In genomic region chr3:187773963-187774789, GRCh38 we compare ENCODE assay signal across 11 cellular contexts. TPM values are rescaled to one million over a fixed set of nuclear protein-coding genes. Genes with fewer than 3 reads are reported as not detected.
DNase-seq lines count a peak whose midpoint lies in the region; ATAC-seq and TF ChIP-seq lines count a peak whose summit lies in the region.
"Had no signal": no experiment of that assay in that cellular context is flagged by ENCODE, and none has a peak within 500 bp of the region (broad histone marks: within the 10 kb centered on the region; RNA-seq: fewer than 3 reads in every experiment).

No MANE protein-coding gene starts in this region.

- H3K9me3 ChIP-seq in lung (ENCODE audit: control insufficient read depth in 2 of 2, insufficient read depth in 1 of 2, low read length in 1 of 2) = no peaks in the 10 kb centered on the region
- H3K9me3 ChIP-seq: HAP-1 had no signal

- no peaks in the 10 kb centered on the region for H3K36me3 ChIP-seq in lung (ENCODE audit: control insufficient read depth in 2 of 2, insufficient read depth in 2 of 2, low read length in 2 of 2)
- H3K36me3 ChIP-seq: HAP-1 had no signal

- peak; percentile 20 for DNase-seq in OCI-M1 (lab: John Stamatoyannopoulos, UW)
- peak; percentile 31 for DNase-seq in lung (ENCODE audit: low spot score)
- no peak for DNase-seq in T1000 (lab: John Stamatoyannopoulos, UW)
- DNase-seq: EL had no signal

- no peak for TF ChIP-seq CTCF in lung (IDR thresholded peaks at IDR 0.05; ENCODE audit: control extremely low read depth, extremely low read depth)

- no peaks in the 10 kb centered on the region for H3K27me3 ChIP-seq in lung (ENCODE audit: control insufficient read depth, insufficient read depth)

- no peak overlapping the region for H3K4me3 ChIP-seq in lung
- H3K4me3 ChIP-seq: HAP-1 had no signal

- ATAC-seq in GM18502 (IDR thresholded peaks at IDR 0.05; ENCODE audit: poor library complexity, unreplicated experiment) (peak; percentile 9), HG02943 (IDR thresholded peaks at IDR 0.05; ENCODE audit: low read depth, unreplicated experiment) (peak; percentile 11), lung (ENCODE audit: insufficient read depth, low FRiP score) (no peak), GM21576 (IDR thresholded peaks at IDR 0.05; ENCODE audit: unreplicated experiment) (no peak), HG02588 (IDR thresholded peaks at IDR 0.05; ENCODE audit: unreplicated experiment) (no peak), HG02642 (IDR thresholded peaks at IDR 0.05; ENCODE audit: poor library complexity, unreplicated experiment) (no peak)

- 44 to 61% methylated on average over 11 of the region's 11 CpGs for WGBS in lung, 2 donors

- peaks cover 0 to 11% of the 10 kb centered on the region in 2 donors for H3K4me1 ChIP-seq in lung (ENCODE audit: control insufficient read depth in 2 of 2, insufficient read depth in 2 of 2, low read length in 2 of 2)
- H3K4me1 ChIP-seq: HAP-1, parathyroid adenoma had no signal

- H3K27ac ChIP-seq in lung (ENCODE audit: low read depth in 1 of 2, low read length in 1 of 2) = peak overlapping the region in 1 of 2 donors; percentile 57
- H3K27ac ChIP-seq: parathyroid adenoma had no signal

RNA-seq across cellular contexts. Expression of gene BCL6, which starts 28.9 kb away (rescaled TPM):
- 100 to 1,000 TPM in 1 of 2 donors, 10 to 100 TPM in 1; 52.2 to 101 TPM for total RNA-seq in lung
- 100 to 1,000 TPM in 1 of 2 donors, 10 to 100 TPM in 1; 29.4 to 137 TPM for polyA plus RNA-seq in lung

Comparison
In these comparisons a context has a peak if more than half of its experiments do, and no peak if none do; other contexts are left out.
1. ATAC-seq: peak in GM18502 (single experiment) and HG02943 (single experiment); none in lung (single experiment), GM21576 (single experiment), HG02588 (single experiment) and HG02642 (single experiment).